26 cellular contexts compared by ENCODE assay signal in the genomic region with DNA sequence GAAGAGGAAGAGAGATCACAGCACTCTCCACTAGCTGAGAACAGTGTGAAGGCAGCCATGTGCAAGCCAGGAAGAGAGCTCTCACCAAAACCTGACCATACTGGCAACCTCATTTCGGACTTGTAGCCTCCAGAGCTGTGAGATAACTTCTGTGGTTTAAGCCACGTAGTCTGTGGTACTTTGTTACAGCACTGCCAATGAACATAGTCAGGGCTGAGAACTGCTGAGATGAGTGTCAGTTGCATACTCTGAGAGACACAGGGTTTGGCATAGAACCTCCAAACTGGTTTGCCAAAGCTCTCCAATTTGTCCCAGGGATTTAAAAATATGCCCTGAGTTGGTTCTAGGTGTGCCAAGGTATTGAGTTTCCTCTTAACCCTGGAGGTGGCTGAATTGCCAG.
"Had no signal": no experiment of that assay in that cellular context is flagged by ENCODE, and none has a peak within 500 bp of the region (broad histone marks: within the 10 kb centered on the region; RNA-seq: fewer than 3 reads in every experiment).

No MANE protein-coding gene starts in this region.

- H3K27ac ChIP-seq: colonic mucosa, esophagus muscularis mucosa, foreskin keratinocyte, neural progenitor cell, parathyroid adenoma, right atrium auricular region, suprapubic skin, transverse colon, upper lobe of right lung, uterus had no signal

- ATAC-seq: foreskin keratinocyte; left lobe of liver; mucosa of descending colon; naive thymus-derived CD4-positive, alpha-beta T cell; sciatic nerve; stimulated activated naive CD8-positive, alpha-beta T cell treated with anti-CD3 and anti-CD28 coated beads, Interleukin-15, amount 100 ng/mL, for 72 hours; upper lobe of right lung had no signal

- DNase-seq: colonic mucosa; effector CD8-positive, alpha-beta T cell; endodermal cell; foreskin keratinocyte; glutamatergic neuron; hypothalamus; immature natural killer cell; mesenchymal stem cell; mucosa of descending colon; naive thymus-derived CD4-positive, alpha-beta T cell; stimulated activated CD4-positive, alpha-beta T cell treated with anti-CD3 and anti-CD28 coated beads, Interleukin-12 subunit alpha, Interleukin-12 subunit beta, amount 100 ng/mL, for 4 hours; stimulated activated CD4-positive, alpha-beta T cell treated with anti-CD3 and anti-CD28 coated beads, Interleukin-1b, Interleukin-23, amount 100 ng/mL, for 48 hours; stimulated activated CD4-positive, alpha-beta T cell treated with anti-CD3 and anti-CD28 coated beads, Interleukin-4, amount 100 ng/mL, for 1 hour; stimulated activated CD8-positive, alpha-beta memory T cell treated with anti-CD3 and anti-CD28 coated beads, Interleukin-4, amount 100 ng/mL, for 48 hours; stimulated activated naive CD4-positive, alpha-beta T cell; stimulated activated naive CD8-positive, alpha-beta T cell treated with anti-CD3 and anti-CD28 coated beads, Interleukin-15, amount 100 ng/mL, for 72 hours; transverse colon; upper lobe of right lung; uterus had no signal
